In genomic region chr10:15824498-15824897, GRCh38 we compare ENCODE assay signal across 9 cellular contexts.
A peak's percentile ranks its signal among the peaks of the same experiment; 100 is the strongest.
DNase-seq lines count a peak whose midpoint lies in the region; ATAC-seq, FAIRE-seq and TF ChIP-seq lines count a peak whose summit lies in the region.
"Had no signal": no experiment of that assay in that cellular context is flagged by ENCODE, and none has a peak within 500 bp of the region (broad histone marks: within the 10 kb centered on the region; RNA-seq: fewer than 3 reads in every experiment).

No MANE protein-coding gene starts in this region.

- peak; percentile 24 for DNase-seq in ACHN
- no peak for DNase-seq in GM10266 (ENCODE audit: extremely low spot score)
- peak; percentile 5 for DNase-seq in SW480 (ENCODE audit: low spot score)
- no peak for DNase-seq in NCI-H226
- DNase-seq in NCI-H526 treated with DMSO at 0.1 percent for 48 hours (lab: John Stamatoyannopoulos, UW), result no peak
- DNase-seq: NCI-H524 treated with DMSO at 0.1 percent for 48 hours had no signal

- peak; percentile 99 for FAIRE-seq in islet of Langerhans (lab: Jason Lieb, UNC)

- no peak for ATAC-seq in HG02840 (IDR thresholded peaks at IDR 0.05; ENCODE audit: low FRiP score, unreplicated experiment)
- ATAC-seq in HG03521 (IDR thresholded peaks at IDR 0.05; ENCODE audit: unreplicated experiment), result no peak

- TF ChIP-seq CTCF in GM10266 (IDR thresholded peaks at IDR 0.05; ENCODE audit: control insufficient read depth, insufficient read depth, low read depth, missing control alignments), result peak; percentile 20

- in situ Hi-C loops in ACHN (cut with HindIII; ENCODE audit: low pct_ligation_motif_present, low pct_unique_long_range_greater_than_20kb, low sequenced_read_pairs), result no loop called here

Comparison
In these comparisons a context has a peak if more than half of its experiments do, and no peak if none do; other contexts are left out.
1. DNase-seq: peak in ACHN (single experiment) and SW480 (single experiment); none in GM10266 (single experiment), NCI-H226 (single experiment) and NCI-H526 treated with DMSO at 0.1 percent for 48 hours (single experiment).